11 cellular contexts compared by ENCODE assay signal in the genomic region with DNA sequence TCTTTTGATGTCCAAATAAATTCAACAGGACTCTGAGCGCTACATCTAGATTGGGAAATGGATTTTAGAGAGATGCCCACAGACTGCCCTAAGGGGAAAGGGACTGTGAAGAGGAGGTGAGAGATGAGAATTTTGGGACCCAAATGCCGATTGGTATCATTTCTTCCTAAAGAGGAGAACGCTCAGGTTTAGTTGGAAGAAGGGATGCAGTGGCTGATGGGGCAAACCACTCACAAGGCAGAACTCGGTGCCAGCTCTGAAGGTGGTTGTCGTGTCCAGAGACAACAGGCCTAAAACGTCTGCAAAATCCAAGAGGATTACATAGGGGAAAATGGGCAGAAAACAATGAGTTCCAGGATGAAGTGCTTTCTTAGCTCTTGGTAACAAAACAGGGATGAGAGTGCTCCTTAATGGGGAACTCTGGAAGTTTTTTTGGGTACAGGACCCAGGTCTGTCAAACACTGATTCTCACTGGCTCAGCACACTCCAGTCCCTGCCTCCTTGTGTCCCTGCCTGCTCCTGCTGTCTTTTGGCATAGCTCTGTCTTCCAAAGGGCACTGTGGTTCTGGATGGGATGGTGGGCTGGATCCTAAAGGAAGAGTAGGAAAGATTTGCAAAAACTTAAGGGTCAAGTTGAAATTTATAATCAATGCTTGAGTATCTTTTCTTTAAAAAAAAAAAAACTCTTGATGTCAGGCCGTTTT. TPM values are rescaled to one million over a fixed set of nuclear protein-coding genes. Genes with fewer than 3 reads are reported as not detected.
DNase-seq lines count a peak whose midpoint lies in the region; ATAC-seq and TF ChIP-seq lines count a peak whose summit lies in the region.
"Had no signal": no experiment of that assay in that cellular context is flagged by ENCODE, and none has a peak within 500 bp of the region (broad histone marks: within the 10 kb centered on the region; RNA-seq: fewer than 3 reads in every experiment).

No MANE protein-coding gene starts in this region.

- no peaks in the 10 kb centered on the region for H3K27me3 Mint-ChIP-seq in activated CD4-positive, alpha-beta T cell treated with anti-CD3 and anti-CD28 coated beads, Interleukin-2, amount 10 ng/mL, durations not matched to agents 24 days and 14 days
- H3K27me3 Mint-ChIP-seq in activated T-helper 17 cell treated with anti-CD3 and anti-CD28 coated beads, Interleukin-2, amount 50 U/mL, for 72 hours = no peaks in the 10 kb centered on the region
- no peaks in the 10 kb centered on the region for H3K27me3 Mint-ChIP-seq in stimulated activated naive CD8-positive, alpha-beta T cell treated with anti-CD3 and anti-CD28 coated beads, Interleukin-15, amount 100 ng/mL, for 72 hours

- H3K9me3 ChIP-seq in left lung = no peaks in the 10 kb centered on the region
- H3K9me3 ChIP-seq in prostate gland = no peaks in the 10 kb centered on the region

- peak overlapping the region; percentile 40 to 54 for H3K27ac ChIP-seq in left lung
- no peak overlapping the region for H3K27ac ChIP-seq in prostate gland
- H3K27ac ChIP-seq: KMS-11 had no signal

- H3K4me1 Mint-ChIP-seq in activated CD4-positive, alpha-beta T cell treated with anti-CD3 and anti-CD28 coated beads, Interleukin-2, amount 10 ng/mL, durations not matched to agents 24 days and 14 days = peaks cover 70% of the 10 kb centered on the region
- peaks cover 45% of the 10 kb centered on the region for H3K4me1 Mint-ChIP-seq in activated T-helper 17 cell treated with anti-CD3 and anti-CD28 coated beads, Interleukin-2, amount 50 U/mL, for 72 hours
- H3K4me1 Mint-ChIP-seq in stimulated activated naive CD8-positive, alpha-beta T cell treated with anti-CD3 and anti-CD28 coated beads, Interleukin-15, amount 100 ng/mL, for 72 hours = peaks cover 72% of the 10 kb centered on the region

- H3K4me1 ChIP-seq in left lung (peaks cover 38 to 86% of the 10 kb centered on the region in 2 donors), prostate gland (replicated peaks) (no peaks in the 10 kb centered on the region)

- TF ChIP-seq CTCF in left lung (IDR thresholded peaks at IDR 0.05) (no peak), prostate gland (IDR thresholded peaks at IDR 0.05) (no peak)

- DNase-seq in activated CD4-positive, alpha-beta T cell treated with anti-CD3 and anti-CD28 coated beads, Interleukin-2, amount 10 ng/mL, durations not matched to agents 24 days and 14 days = no peak
- no peak for DNase-seq in activated CD4-positive, alpha-beta T cell treated with anti-CD3 and anti-CD28 coated beads for 48 hours
- DNase-seq in left lung (no peak), prostate gland (ENCODE audit: low spot score) (no peak), SHP77 (lab: John Stamatoyannopoulos, UW) (no peak), head of caudate nucleus (no peak)
- no peak for DNase-seq in stimulated activated naive CD8-positive, alpha-beta T cell treated with anti-CD3 and anti-CD28 coated beads, Interleukin-15, amount 100 ng/mL, for 72 hours
- DNase-seq: activated CD8-positive, alpha-beta memory T cell treated with anti-CD3 and anti-CD28 coated beads, Interleukin-2, amount 50 U/mL, for 4 hours; OCI-M1 had no signal

- peak overlapping the region; percentile 86 for H3K27ac Mint-ChIP-seq in activated CD4-positive, alpha-beta T cell treated with anti-CD3 and anti-CD28 coated beads, Interleukin-2, amount 10 ng/mL, durations not matched to agents 24 days and 14 days
- H3K27ac Mint-ChIP-seq in activated T-helper 17 cell treated with anti-CD3 and anti-CD28 coated beads, Interleukin-2, amount 50 U/mL, for 72 hours = peak overlapping the region; percentile 44
- peak overlapping the region; percentile 84 to 96 for H3K27ac Mint-ChIP-seq in stimulated activated naive CD8-positive, alpha-beta T cell treated with anti-CD3 and anti-CD28 coated beads, Interleukin-15, amount 100 ng/mL, for 72 hours

- TF ChIP-seq POLR2A in prostate gland (IDR thresholded peaks at IDR 0.05) = no peak

- peak overlapping the region; percentile 58 for H3K4me3 Mint-ChIP-seq in activated CD4-positive, alpha-beta T cell treated with anti-CD3 and anti-CD28 coated beads, Interleukin-2, amount 10 ng/mL, durations not matched to agents 24 days and 14 days
- peak overlapping the region; percentile 54 for H3K4me3 Mint-ChIP-seq in activated T-helper 17 cell treated with anti-CD3 and anti-CD28 coated beads, Interleukin-2, amount 50 U/mL, for 72 hours
- H3K4me3 Mint-ChIP-seq in stimulated activated naive CD8-positive, alpha-beta T cell treated with anti-CD3 and anti-CD28 coated beads, Interleukin-15, amount 100 ng/mL, for 72 hours = peak overlapping the region; percentile 68 to 72

- H3K4me3 ChIP-seq in left lung = no peak overlapping the region
- no peak overlapping the region for H3K4me3 ChIP-seq in prostate gland

- H3K36me3 Mint-ChIP-seq in activated CD4-positive, alpha-beta T cell treated with anti-CD3 and anti-CD28 coated beads, Interleukin-2, amount 10 ng/mL, durations not matched to agents 24 days and 14 days (ENCODE audit: low read depth) = peaks cover 72% of the 10 kb centered on the region
- peaks cover 91% of the 10 kb centered on the region for H3K36me3 Mint-ChIP-seq in activated T-helper 17 cell treated with anti-CD3 and anti-CD28 coated beads, Interleukin-2, amount 50 U/mL, for 72 hours (ENCODE audit: low read depth)

- H3K36me3 ChIP-seq in left lung (peaks cover 0 to 69% of the 10 kb centered on the region in 2 donors), prostate gland (peaks cover 0 to 6% of the 10 kb centered on the region in 2 donors)

- peaks cover 2% of the 10 kb centered on the region for H3K9me3 Mint-ChIP-seq in activated CD4-positive, alpha-beta T cell treated with anti-CD3 and anti-CD28 coated beads, Interleukin-2, amount 10 ng/mL, durations not matched to agents 24 days and 14 days
- H3K9me3 Mint-ChIP-seq in activated T-helper 17 cell treated with anti-CD3 and anti-CD28 coated beads, Interleukin-2, amount 50 U/mL, for 72 hours = peaks cover 3% of the 10 kb centered on the region
- no peaks in the 10 kb centered on the region for H3K9me3 Mint-ChIP-seq in stimulated activated naive CD8-positive, alpha-beta T cell treated with anti-CD3 and anti-CD28 coated beads, Interleukin-15, amount 100 ng/mL, for 72 hours

- 62% methylated on average over 7 of the region's 7 CpGs for WGBS in prostate gland

- intact Hi-C loops in activated CD4-positive, alpha-beta T cell treated with anti-CD3 and anti-CD28 coated beads, Interleukin-2, amount 10 ng/mL, durations not matched to agents 24 days and 14 days (cut with micrococcal nuclease) = loop anchor here (2.0 kb wide), 1 partner anchor 19 kb away; no protein-coding TSS in a partner anchor
- intact Hi-C loops in left lung (cut with DNase I) (no loop called here), prostate gland (cut with DNase I) (no loop called here), head of caudate nucleus (cut with DNase I) (no loop called here)

- no peaks in the 10 kb centered on the region for H3K27me3 ChIP-seq in left lung
- no peaks in the 10 kb centered on the region for H3K27me3 ChIP-seq in prostate gland (replicated peaks; ENCODE audit: insufficient read depth)

- no peak for ATAC-seq in activated T-helper 17 cell treated with anti-CD3 and anti-CD28 coated beads, Interleukin-2, amount 50 U/mL, for 72 hours (replicated peaks)
- no peak for ATAC-seq in left lung
- ATAC-seq in stimulated activated naive CD8-positive, alpha-beta T cell treated with anti-CD3 and anti-CD28 coated beads, Interleukin-15, amount 100 ng/mL, for 72 hours = no peak

RNA-seq across cellular contexts. Expression of a gene that starts 29.0 kb away (rescaled TPM):
- 31.9 and 36.9 TPM in 2 replicates for total RNA-seq in activated CD4-positive, alpha-beta T cell treated with anti-CD3 and anti-CD28 coated beads, Interleukin-2, amount 10 ng/mL, durations not matched to agents 24 days and 14 days
- 10 to 100 TPM; 36.9 to 39.4 TPM for total RNA-seq in activated T-helper 17 cell treated with anti-CD3 and anti-CD28 coated beads, Interleukin-2, amount 50 U/mL, for 72 hours
- total RNA-seq in left lung (100 to 1,000 TPM; 101 to 193 TPM), prostate gland (10 to 100 TPM; 51.1 to 72.1 TPM)

Comparison
In these comparisons a context has a peak if more than half of its experiments do, and no peak if none do; other contexts are left out.
1. H3K27ac ChIP-seq: peak in left lung (2 of 2); none in prostate gland (0 of 2).
2. Peak in every context shown above with its lines, with median percentiles within 50 percentile points of each other: H3K27ac Mint-ChIP-seq and H3K4me3 Mint-ChIP-seq.